2 cellular contexts compared by ENCODE assay signal in the genomic region with DNA sequence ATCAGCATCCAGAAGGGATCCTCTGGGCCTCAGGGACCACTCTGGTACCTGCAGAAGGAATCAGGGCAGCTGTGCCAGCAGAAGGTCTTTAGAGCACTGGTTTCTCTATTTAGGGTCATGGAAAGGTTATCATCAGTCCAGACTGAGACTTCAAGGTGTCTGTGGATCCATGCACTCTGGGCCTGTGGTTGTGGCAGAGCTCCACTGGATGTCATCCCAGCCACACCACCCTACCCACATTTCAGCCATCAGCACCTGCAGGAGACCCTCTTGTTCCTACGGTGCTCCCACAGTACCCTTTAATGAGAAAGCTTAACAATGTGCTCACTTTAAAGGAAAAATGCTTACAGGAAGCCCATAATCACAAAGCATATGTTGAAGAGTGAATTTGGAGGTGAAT.
TF ChIP-seq lines count a peak whose summit lies in the region.

No MANE protein-coding gene starts in this region.

TF ChIP-seq in IMR-90, 13 proteins besides CTCF, POLR2A, EP300 and RAD21 (continued from another document):
- TF ChIP-seq MAZ (IDR thresholded peaks at IDR 0.05; ENCODE audit: borderline replicate concordance, low read depth, low read length), result no peak
- no peak for TF ChIP-seq RFX5 (IDR thresholded peaks at IDR 0.05; ENCODE audit: low read depth, low read length)
- no peak for TF ChIP-seq CEBPB (IDR thresholded peaks at IDR 0.05; ENCODE audit: low read depth, low read length)
- TF ChIP-seq, protein P1, sequence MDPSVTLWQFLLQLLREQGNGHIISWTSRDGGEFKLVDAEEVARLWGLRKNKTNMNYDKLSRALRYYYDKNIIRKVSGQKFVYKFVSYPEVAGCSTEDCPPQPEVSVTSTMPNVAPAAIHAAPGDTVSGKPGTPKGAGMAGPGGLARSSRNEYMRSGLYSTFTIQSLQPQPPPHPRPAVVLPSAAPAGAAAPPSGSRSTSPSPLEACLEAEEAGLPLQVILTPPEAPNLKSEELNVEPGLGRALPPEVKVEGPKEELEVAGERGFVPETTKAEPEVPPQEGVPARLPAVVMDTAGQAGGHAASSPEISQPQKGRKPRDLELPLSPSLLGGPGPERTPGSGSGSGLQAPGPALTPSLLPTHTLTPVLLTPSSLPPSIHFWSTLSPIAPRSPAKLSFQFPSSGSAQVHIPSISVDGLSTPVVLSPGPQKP (IDR thresholded peaks at IDR 0.05; ENCODE audit: borderline replicate concordance, low read depth, low read length), result no peak
- TF ChIP-seq MAFK (IDR thresholded peaks at IDR 0.05; ENCODE audit: low read depth, low read length), result no peak
- TF ChIP-seq SMC3 (IDR thresholded peaks at IDR 0.05; ENCODE audit: low read depth, low read length), result no peak
- TF ChIP-seq CHD1 (IDR thresholded peaks at IDR 0.05; ENCODE audit: low read depth, low read length), result no peak
- TF ChIP-seq RCOR1 (IDR thresholded peaks at IDR 0.05; ENCODE audit: insufficient replicate concordance, low read length), result no peak
TF ChIP-seq in IMR-90: peak in this region for 0.

TF ChIP-seq in SK-N-SH treated with all-trans-retinoic acid at 6 μM for 48 hours, 23 proteins besides CTCF, POLR2A, EP300 and RAD21 (continued from another document):
- TF ChIP-seq SNAI2 (CRISPR knock-in tag; IDR thresholded peaks at IDR 0.05) (no peak), ZNF565 (CRISPR knock-in tag; conservative IDR thresholded peaks at IDR 0.05; ENCODE audit: low read depth) (no peak), BACH2 (CRISPR knock-in tag; IDR thresholded peaks at IDR 0.05; ENCODE audit: borderline replicate concordance) (no peak)
- TF ChIP-seq, protein P2, sequence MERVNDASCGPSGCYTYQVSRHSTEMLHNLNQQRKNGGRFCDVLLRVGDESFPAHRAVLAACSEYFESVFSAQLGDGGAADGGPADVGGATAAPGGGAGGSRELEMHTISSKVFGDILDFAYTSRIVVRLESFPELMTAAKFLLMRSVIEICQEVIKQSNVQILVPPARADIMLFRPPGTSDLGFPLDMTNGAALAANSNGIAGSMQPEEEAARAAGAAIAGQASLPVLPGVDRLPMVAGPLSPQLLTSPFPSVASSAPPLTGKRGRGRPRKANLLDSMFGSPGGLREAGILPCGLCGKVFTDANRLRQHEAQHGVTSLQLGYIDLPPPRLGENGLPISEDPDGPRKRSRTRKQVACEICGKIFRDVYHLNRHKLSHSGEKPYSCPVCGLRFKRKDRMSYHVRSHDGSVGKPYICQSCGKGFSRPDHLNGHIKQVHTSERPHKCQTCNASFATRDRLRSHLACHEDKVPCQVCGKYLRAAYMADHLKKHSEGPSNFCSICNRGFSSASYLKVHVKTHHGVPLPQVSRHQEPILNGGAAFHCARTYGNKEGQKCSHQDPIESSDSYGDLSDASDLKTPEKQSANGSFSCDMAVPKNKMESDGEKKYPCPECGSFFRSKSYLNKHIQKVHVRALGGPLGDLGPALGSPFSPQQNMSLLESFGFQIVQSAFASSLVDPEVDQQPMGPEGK (CRISPR knock-in tag; IDR thresholded peaks at IDR 0.05; ENCODE audit: borderline replicate concordance), result no peak
